Comparison of ENCODE assay signal across 10 cellular contexts in genomic region chr19:42185281-42185680, GRCh38. TPM values are rescaled to one million over a fixed set of nuclear protein-coding genes. Genes with fewer than 3 reads are reported as not detected.
DNase-seq lines count a peak whose midpoint lies in the region; ATAC-seq and TF ChIP-seq lines count a peak whose summit lies in the region.
"Had no signal": no experiment of that assay in that cellular context is flagged by ENCODE, and none has a peak within 500 bp of the region (broad histone marks: within the 10 kb centered on the region; RNA-seq: fewer than 3 reads in every experiment).

No MANE protein-coding gene starts in this region.

- no peaks in the 10 kb centered on the region for H4K20me1 ChIP-seq in Loucy (ENCODE audit: insufficient read depth, low read length, poor library complexity, severe bottlenecking)

- H3K27ac Mint-ChIP-seq in activated T-helper 2 cell treated with anti-CD3 and anti-CD28 coated beads, Interferon-gamma antibody, Interleukin-2, Interleukin-4, amounts not matched to agents 10 μg/mL and 5 μg/mL and 100 μg/mL, durations not matched to agents 14 hours and 24 hours and 36 hours: peak overlapping the region; percentile 78

- no peaks in the 10 kb centered on the region for H3K36me3 ChIP-seq in Loucy (ENCODE audit: insufficient read depth, low read length)
- H3K36me3 ChIP-seq in mucosa of descending colon (ENCODE audit: low read depth): no peaks in the 10 kb centered on the region
- H3K36me3 ChIP-seq: suprapubic skin had no signal

- ATAC-seq in mucosa of descending colon: peak; percentile 67
- no peak for ATAC-seq in HG03108 (IDR thresholded peaks at IDR 0.05; ENCODE audit: unreplicated experiment)

- H3K4me1 Mint-ChIP-seq in activated T-helper 2 cell treated with anti-CD3 and anti-CD28 coated beads, Interferon-gamma antibody, Interleukin-2, Interleukin-4, amounts not matched to agents 10 μg/mL and 5 μg/mL and 100 μg/mL, durations not matched to agents 14 hours and 24 hours and 36 hours (ENCODE audit: low read depth): peaks cover 31% of the 10 kb centered on the region

- peaks cover 27% of the 10 kb centered on the region for H3K4me1 ChIP-seq in Loucy (ENCODE audit: insufficient read depth, low read length, poor library complexity, severe bottlenecking)
- H3K4me1 ChIP-seq in mucosa of descending colon (ENCODE audit: low read depth): peaks cover 9% of the 10 kb centered on the region

- peak overlapping the region; percentile 61 for H3K4me2 ChIP-seq in Loucy (ENCODE audit: low read depth, low read length, poor library complexity, severe bottlenecking)

- peaks cover 8% of the 10 kb centered on the region for H3K27me3 Mint-ChIP-seq in activated T-helper 2 cell treated with anti-CD3 and anti-CD28 coated beads, Interferon-gamma antibody, Interleukin-2, Interleukin-4, amounts not matched to agents 10 μg/mL and 5 μg/mL and 100 μg/mL, durations not matched to agents 14 hours and 24 hours and 36 hours (ENCODE audit: low read depth)

- no peaks in the 10 kb centered on the region for H3K79me2 ChIP-seq in Loucy (ENCODE audit: insufficient read depth, low read length)

- TF ChIP-seq CTCF in Loucy (conservative IDR thresholded peaks at IDR 0.05; ENCODE audit: low read length) (no peak), mucosa of descending colon (IDR thresholded peaks at IDR 0.05) (no peak), lower leg skin (IDR thresholded peaks at IDR 0.05) (no peak)

- H3K9me3 Mint-ChIP-seq in activated T-helper 2 cell treated with anti-CD3 and anti-CD28 coated beads, Interferon-gamma antibody, Interleukin-2, Interleukin-4, amounts not matched to agents 10 μg/mL and 5 μg/mL and 100 μg/mL, durations not matched to agents 14 hours and 24 hours and 36 hours: no peaks in the 10 kb centered on the region

- no peaks in the 10 kb centered on the region for H3K27me3 ChIP-seq in Loucy (ENCODE audit: insufficient read depth, low read length, poor library complexity, severe bottlenecking)

- H2AFZ ChIP-seq in Loucy (ENCODE audit: low read length): no peak overlapping the region

- no peak for TF ChIP-seq POLR2A in lower leg skin (IDR thresholded peaks at IDR 0.05)

- H3K9me2 ChIP-seq in Loucy (replicated peaks; ENCODE audit: low read depth, low read length): no peaks in the 10 kb centered on the region

- H3K4me3 ChIP-seq in Loucy (ENCODE audit: low read length, poor library complexity, severe bottlenecking) (peak overlapping the region; percentile 34), mucosa of descending colon (no peak overlapping the region), lower leg skin (ENCODE audit: low read depth, poor library complexity, severe bottlenecking) (no peak overlapping the region)
- H3K4me3 ChIP-seq: suprapubic skin had no signal

- intact Hi-C loops in activated T-helper 2 cell treated with anti-CD3 and anti-CD28 coated beads, Interferon-gamma antibody, Interleukin-2, Interleukin-4, amounts not matched to agents 10 μg/mL and 5 μg/mL and 100 μg/mL, durations not matched to agents 14 hours and 24 hours and 36 hours (cut with micrococcal nuclease): loop anchor here (1.0 kb wide), 1 partner anchor 77 kb away; no protein-coding TSS in a partner anchor
- intact Hi-C loops in mucosa of descending colon (cut with DNase I, micrococcal nuclease): no loop called here
- intact Hi-C loops in lower leg skin (cut with DNase I; ENCODE audit: low total_unique reads): no loop called here

- H3K36me3 Mint-ChIP-seq in activated T-helper 2 cell treated with anti-CD3 and anti-CD28 coated beads, Interferon-gamma antibody, Interleukin-2, Interleukin-4, amounts not matched to agents 10 μg/mL and 5 μg/mL and 100 μg/mL, durations not matched to agents 14 hours and 24 hours and 36 hours (ENCODE audit: low read depth): no peaks in the 10 kb centered on the region

- H3F3A ChIP-seq in Loucy (ENCODE audit: low read depth): 0 out of 2 replicates have a peak, but pooled peaks cover 3% of the 10 kb centered on the region

- peak overlapping the region; percentile 34 for H3K4me3 Mint-ChIP-seq in activated T-helper 2 cell treated with anti-CD3 and anti-CD28 coated beads, Interferon-gamma antibody, Interleukin-2, Interleukin-4, amounts not matched to agents 10 μg/mL and 5 μg/mL and 100 μg/mL, durations not matched to agents 14 hours and 24 hours and 36 hours (ENCODE audit: low read depth)

- DNase-seq in DMS153 (lab: John Stamatoyannopoulos, UW) (peak; percentile 45), mucosa of descending colon (peak in 1 of 3 donors; percentile 43), lower leg skin (ENCODE audit: low spot score in 2 of 2) (no peak), DMS53 (lab: John Stamatoyannopoulos, UW) (no peak)
- peak; percentile 44 for DNase-seq in activated T-helper 2 cell treated with anti-CD3 and anti-CD28 coated beads, Interferon-gamma antibody, Interleukin-2, Interleukin-4, amounts not matched to agents 10 μg/mL and 5 μg/mL and 100 μg/mL, durations not matched to agents 14 hours and 24 hours and 36 hours (ENCODE audit: low spot score)
- no peak for DNase-seq in activated CD4-positive, alpha-beta T cell treated with anti-CD3 and anti-CD28 coated beads for 4 hours
- DNase-seq: cortex of kidney had no signal

- no peaks in the 10 kb centered on the region for H3K9me3 ChIP-seq in Loucy (ENCODE audit: insufficient read depth, low read depth, low read length)
- no peaks in the 10 kb centered on the region for H3K9me3 ChIP-seq in mucosa of descending colon
- H3K9me3 ChIP-seq: suprapubic skin had no signal

- peak overlapping the region; percentile 44 for H3K9ac ChIP-seq in Loucy (ENCODE audit: low read depth, low read length, poor library complexity, severe bottlenecking)

RNA-seq across cellular contexts. Expression of gene DEDD2, which starts 32.2 kb away (rescaled TPM):
- total RNA-seq in activated T-helper 2 cell treated with anti-CD3 and anti-CD28 coated beads, Interferon-gamma antibody, Interleukin-2, Interleukin-4, amounts not matched to agents 10 μg/mL and 5 μg/mL and 100 μg/mL, durations not matched to agents 14 hours and 24 hours and 36 hours: 32.1 and 33.6 TPM in 2 replicates
- total RNA-seq in mucosa of descending colon: 10 to 100 TPM; 28.0 to 40.1 (median 35.7) TPM
- total RNA-seq in lower leg skin: 100 to 1,000 TPM in 2 of 4 donors, 10 to 100 TPM in 2; 82.9 to 135 (median 93.5) TPM

RNA-seq across cellular contexts. Expression of gene ZNF526, which starts 34.8 kb away (rescaled TPM):
- total RNA-seq in activated T-helper 2 cell treated with anti-CD3 and anti-CD28 coated beads, Interferon-gamma antibody, Interleukin-2, Interleukin-4, amounts not matched to agents 10 μg/mL and 5 μg/mL and 100 μg/mL, durations not matched to agents 14 hours and 24 hours and 36 hours: 17.3 and 18.4 TPM in 2 replicates
- 10 to 100 TPM in 2 of 3 donors, 1 to 10 TPM in 1; 9.9 to 13.4 (median 10.4) TPM for total RNA-seq in mucosa of descending colon
- total RNA-seq in lower leg skin: 10 to 100 TPM in 1 of 4 donors, 1 to 10 TPM in 3; 6.9 to 10.7 (median 8.6) TPM

RNA-seq across cellular contexts. Expression of gene POU2F2, which starts 53.0 kb away (rescaled TPM):
- total RNA-seq in activated T-helper 2 cell treated with anti-CD3 and anti-CD28 coated beads, Interferon-gamma antibody, Interleukin-2, Interleukin-4, amounts not matched to agents 10 μg/mL and 5 μg/mL and 100 μg/mL, durations not matched to agents 14 hours and 24 hours and 36 hours: 48.6 and 49.5 TPM in 2 replicates
- total RNA-seq in mucosa of descending colon (1 to 10 TPM; 3.9 to 6.8 (median 6.1) TPM), lower leg skin (1 to 10 TPM in 2 of 4 donors, under 1 TPM in 2; 0.67 to 3.8 (median 1.0) TPM)

RNA-seq across cellular contexts. Expression of gene GSK3A, which starts 57.1 kb away (rescaled TPM):
- 48.0 and 52.4 TPM in 2 replicates for total RNA-seq in activated T-helper 2 cell treated with anti-CD3 and anti-CD28 coated beads, Interferon-gamma antibody, Interleukin-2, Interleukin-4, amounts not matched to agents 10 μg/mL and 5 μg/mL and 100 μg/mL, durations not matched to agents 14 hours and 24 hours and 36 hours
- total RNA-seq in mucosa of descending colon: 10 to 100 TPM; 41.8 to 52.0 (median 46.9) TPM
- total RNA-seq in lower leg skin: 10 to 100 TPM; 31.4 to 42.0 (median 34.1) TPM

Comparison
In these comparisons a context has a peak if more than half of its experiments do, and no peak if none do; other contexts are left out.
1. DNase-seq: peak in DMS153 (single experiment) and activated T-helper 2 cell treated with anti-CD3 and anti-CD28 coated beads, Interferon-gamma antibody, Interleukin-2, Interleukin-4, amounts not matched to agents 10 μg/mL and 5 μg/mL and 100 μg/mL, durations not matched to agents 14 hours and 24 hours and 36 hours (single experiment); none in lower leg skin (0 of 2), DMS53 (single experiment) and activated CD4-positive, alpha-beta T cell treated with anti-CD3 and anti-CD28 coated beads for 4 hours (0 of 2).